Comparison of ENCODE assay signal across 1 cellular context in the genomic region with DNA sequence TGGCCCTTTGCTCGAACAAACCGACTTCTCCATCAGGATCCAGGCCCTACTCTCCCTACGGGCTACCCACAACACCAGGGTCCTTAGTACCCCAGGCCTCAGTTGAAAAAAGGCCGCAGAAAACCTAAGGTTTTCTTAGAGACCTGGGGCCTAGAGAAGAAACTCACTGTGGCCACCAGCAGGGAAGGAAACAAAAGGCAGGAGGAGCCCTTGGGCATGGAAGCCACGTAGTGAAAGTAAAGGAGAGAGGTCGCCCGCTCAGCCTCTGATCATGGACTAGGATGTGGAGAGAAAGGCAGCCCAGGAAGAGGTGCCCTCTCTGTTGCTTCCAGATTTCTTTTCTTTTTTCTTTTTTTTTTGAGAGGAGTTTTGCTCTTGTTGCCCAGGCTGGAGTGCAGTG.
TF ChIP-seq lines count a peak whose summit lies in the region.

No MANE protein-coding gene starts in this region.

TF ChIP-seq in HepG2, 621 proteins besides CTCF, POLR2A, EP300 and RAD21 (continued from another document):
- TF ChIP-seq ATM (IDR thresholded peaks at IDR 0.05; ENCODE audit: borderline replicate concordance) (no peak), ZNF570 (CRISPR knock-in tag; IDR thresholded peaks at IDR 0.05; ENCODE audit: borderline replicate concordance) (no peak), U2AF2 (IDR thresholded peaks at IDR 0.05; ENCODE audit: low read depth, low read length) (no peak), FOXJ3 (CRISPR knock-in tag; IDR thresholded peaks at IDR 0.05; ENCODE audit: borderline replicate concordance) (no peak), STAG1 (CRISPR knock-in tag; IDR thresholded peaks at IDR 0.05) (0 out of 2 replicates have a peak, but pooled peaks have one; percentile 14), ADNP (CRISPR knock-in tag; IDR thresholded peaks at IDR 0.05) (no peak), SMC3 (IDR thresholded peaks at IDR 0.05; ENCODE audit: low read length) (peak; percentile 7; the same call in 1 of the 2 replicates), PPARG (CRISPR knock-in tag; conservative IDR thresholded peaks at IDR 0.05) (no peak), YEATS2 (CRISPR knock-in tag; IDR thresholded peaks at IDR 0.05; ENCODE audit: borderline replicate concordance) (no peak), ZKSCAN5 (CRISPR knock-in tag; IDR thresholded peaks at IDR 0.05) (no peak), SP140L (CRISPR knock-in tag; IDR thresholded peaks at IDR 0.05; ENCODE audit: borderline replicate concordance) (no peak), ZNF251 (CRISPR knock-in tag; IDR thresholded peaks at IDR 0.05) (no peak), ZNF274 (CRISPR knock-in tag; IDR thresholded peaks at IDR 0.05) (no peak)
- TF ChIP-seq, protein P1, sequence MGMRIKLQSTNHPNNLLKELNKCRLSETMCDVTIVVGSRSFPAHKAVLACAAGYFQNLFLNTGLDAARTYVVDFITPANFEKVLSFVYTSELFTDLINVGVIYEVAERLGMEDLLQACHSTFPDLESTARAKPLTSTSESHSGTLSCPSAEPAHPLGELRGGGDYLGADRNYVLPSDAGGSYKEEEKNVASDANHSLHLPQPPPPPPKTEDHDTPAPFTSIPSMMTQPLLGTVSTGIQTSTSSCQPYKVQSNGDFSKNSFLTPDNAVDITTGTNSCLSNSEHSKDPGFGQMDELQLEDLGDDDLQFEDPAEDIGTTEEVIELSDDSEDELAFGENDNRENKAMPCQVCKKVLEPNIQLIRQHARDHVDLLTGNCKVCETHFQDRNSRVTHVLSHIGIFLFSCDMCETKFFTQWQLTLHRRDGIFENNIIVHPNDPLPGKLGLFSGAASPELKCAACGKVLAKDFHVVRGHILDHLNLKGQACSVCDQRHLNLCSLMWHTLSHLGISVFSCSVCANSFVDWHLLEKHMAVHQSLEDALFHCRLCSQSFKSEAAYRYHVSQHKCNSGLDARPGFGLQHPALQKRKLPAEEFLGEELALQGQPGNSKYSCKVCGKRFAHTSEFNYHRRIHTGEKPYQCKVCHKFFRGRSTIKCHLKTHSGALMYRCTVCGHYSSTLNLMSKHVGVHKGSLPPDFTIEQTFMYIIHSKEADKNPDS (CRISPR knock-in tag; IDR thresholded peaks at IDR 0.05): no peak
- TF ChIP-seq, protein P2, sequence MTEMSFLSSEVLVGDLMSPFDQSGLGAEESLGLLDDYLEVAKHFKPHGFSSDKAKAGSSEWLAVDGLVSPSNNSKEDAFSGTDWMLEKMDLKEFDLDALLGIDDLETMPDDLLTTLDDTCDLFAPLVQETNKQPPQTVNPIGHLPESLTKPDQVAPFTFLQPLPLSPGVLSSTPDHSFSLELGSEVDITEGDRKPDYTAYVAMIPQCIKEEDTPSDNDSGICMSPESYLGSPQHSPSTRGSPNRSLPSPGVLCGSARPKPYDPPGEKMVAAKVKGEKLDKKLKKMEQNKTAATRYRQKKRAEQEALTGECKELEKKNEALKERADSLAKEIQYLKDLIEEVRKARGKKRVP (CRISPR knock-in tag; IDR thresholded peaks at IDR 0.05): no peak
- TF ChIP-seq, protein P3, sequence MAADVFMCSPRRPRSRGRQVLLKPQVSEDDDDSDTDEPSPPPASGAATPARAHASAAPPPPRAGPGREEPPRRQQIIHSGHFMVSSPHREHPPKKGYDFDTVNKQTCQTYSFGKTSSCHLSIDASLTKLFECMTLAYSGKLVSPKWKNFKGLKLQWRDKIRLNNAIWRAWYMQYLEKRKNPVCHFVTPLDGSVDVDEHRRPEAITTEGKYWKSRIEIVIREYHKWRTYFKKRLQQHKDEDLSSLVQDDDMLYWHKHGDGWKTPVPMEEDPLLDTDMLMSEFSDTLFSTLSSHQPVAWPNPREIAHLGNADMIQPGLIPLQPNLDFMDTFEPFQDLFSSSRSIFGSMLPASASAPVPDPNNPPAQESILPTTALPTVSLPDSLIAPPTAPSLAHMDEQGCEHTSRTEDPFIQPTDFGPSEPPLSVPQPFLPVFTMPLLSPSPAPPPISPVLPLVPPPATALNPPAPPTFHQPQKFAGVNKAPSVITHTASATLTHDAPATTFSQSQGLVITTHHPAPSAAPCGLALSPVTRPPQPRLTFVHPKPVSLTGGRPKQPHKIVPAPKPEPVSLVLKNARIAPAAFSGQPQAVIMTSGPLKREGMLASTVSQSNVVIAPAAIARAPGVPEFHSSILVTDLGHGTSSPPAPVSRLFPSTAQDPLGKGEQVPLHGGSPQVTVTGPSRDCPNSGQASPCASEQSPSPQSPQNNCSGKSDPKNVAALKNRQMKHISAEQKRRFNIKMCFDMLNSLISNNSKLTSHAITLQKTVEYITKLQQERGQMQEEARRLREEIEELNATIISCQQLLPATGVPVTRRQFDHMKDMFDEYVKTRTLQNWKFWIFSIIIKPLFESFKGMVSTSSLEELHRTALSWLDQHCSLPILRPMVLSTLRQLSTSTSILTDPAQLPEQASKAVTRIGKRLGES (CRISPR knock-in tag; IDR thresholded peaks at IDR 0.05; ENCODE audit: borderline replicate concordance): no peak
- TF ChIP-seq, protein P4, sequence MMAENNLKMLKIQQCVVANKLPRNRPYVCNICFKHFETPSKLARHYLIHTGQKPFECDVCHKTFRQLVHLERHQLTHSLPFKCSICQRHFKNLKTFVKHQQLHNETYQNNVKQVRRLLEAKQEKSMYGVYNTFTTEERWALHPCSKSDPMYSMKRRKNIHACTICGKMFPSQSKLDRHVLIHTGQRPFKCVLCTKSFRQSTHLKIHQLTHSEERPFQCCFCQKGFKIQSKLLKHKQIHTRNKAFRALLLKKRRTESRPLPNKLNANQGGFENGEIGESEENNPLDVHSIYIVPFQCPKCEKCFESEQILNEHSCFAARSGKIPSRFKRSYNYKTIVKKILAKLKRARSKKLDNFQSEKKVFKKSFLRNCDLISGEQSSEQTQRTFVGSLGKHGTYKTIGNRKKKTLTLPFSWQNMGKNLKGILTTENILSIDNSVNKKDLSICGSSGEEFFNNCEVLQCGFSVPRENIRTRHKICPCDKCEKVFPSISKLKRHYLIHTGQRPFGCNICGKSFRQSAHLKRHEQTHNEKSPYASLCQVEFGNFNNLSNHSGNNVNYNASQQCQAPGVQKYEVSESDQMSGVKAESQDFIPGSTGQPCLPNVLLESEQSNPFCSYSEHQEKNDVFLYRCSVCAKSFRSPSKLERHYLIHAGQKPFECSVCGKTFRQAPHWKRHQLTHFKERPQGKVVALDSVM (CRISPR knock-in tag; IDR thresholded peaks at IDR 0.05): 0 out of 2 replicates have a peak, but pooled peaks have one; percentile 9
